ENCODE assay signal across 1 cellular context in the genomic region with DNA sequence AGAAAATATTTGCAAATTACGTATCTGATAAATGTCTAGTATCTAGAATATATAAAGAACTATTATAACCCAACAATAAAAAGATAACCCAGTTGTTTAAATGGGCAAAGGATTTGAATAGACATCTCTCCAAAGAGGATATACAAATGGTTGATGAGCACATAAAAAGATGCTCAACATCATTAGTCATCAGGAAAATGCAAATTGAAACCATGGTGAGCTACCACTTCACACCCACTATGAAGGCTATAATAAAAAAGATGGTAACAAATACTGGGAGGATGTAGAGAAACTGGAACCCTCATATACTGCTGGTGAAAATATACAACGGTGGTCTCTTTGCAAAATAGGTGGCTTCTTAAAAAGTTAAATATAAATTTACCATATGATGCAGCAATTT.
TF ChIP-seq lines count a peak whose summit lies in the region.

No MANE protein-coding gene starts in this region.

TF ChIP-seq in IMR-90, 13 proteins besides CTCF, POLR2A, EP300 and RAD21:
- TF ChIP-seq BHLHE40 (IDR thresholded peaks at IDR 0.05; ENCODE audit: low read depth, low read length) = no peak
- TF ChIP-seq RCOR1 (IDR thresholded peaks at IDR 0.05; ENCODE audit: insufficient replicate concordance, low read length) = no peak
- no peak for TF ChIP-seq MAFK (IDR thresholded peaks at IDR 0.05; ENCODE audit: low read depth, low read length)
- TF ChIP-seq, protein P1, sequence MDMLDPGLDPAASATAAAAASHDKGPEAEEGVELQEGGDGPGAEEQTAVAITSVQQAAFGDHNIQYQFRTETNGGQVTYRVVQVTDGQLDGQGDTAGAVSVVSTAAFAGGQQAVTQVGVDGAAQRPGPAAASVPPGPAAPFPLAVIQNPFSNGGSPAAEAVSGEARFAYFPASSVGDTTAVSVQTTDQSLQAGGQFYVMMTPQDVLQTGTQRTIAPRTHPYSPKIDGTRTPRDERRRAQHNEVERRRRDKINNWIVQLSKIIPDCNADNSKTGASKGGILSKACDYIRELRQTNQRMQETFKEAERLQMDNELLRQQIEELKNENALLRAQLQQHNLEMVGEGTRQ (IDR thresholded peaks at IDR 0.05; ENCODE audit: low read depth, low read length) = no peak
- no peak for TF ChIP-seq CHD1 (IDR thresholded peaks at IDR 0.05; ENCODE audit: low read depth, low read length)
- no peak for TF ChIP-seq RFX5 (IDR thresholded peaks at IDR 0.05; ENCODE audit: low read depth, low read length)
- TF ChIP-seq NFE2L2 (IDR thresholded peaks at IDR 0.05; ENCODE audit: low read depth, low read length) = no peak
- TF ChIP-seq FOS (IDR thresholded peaks at IDR 0.05; ENCODE audit: low read depth, low read length) = no peak
- no peak for TF ChIP-seq MAZ (IDR thresholded peaks at IDR 0.05; ENCODE audit: borderline replicate concordance, low read depth, low read length)
- TF ChIP-seq SMC3 (IDR thresholded peaks at IDR 0.05; ENCODE audit: low read depth, low read length) = no peak
- TF ChIP-seq, protein P2, sequence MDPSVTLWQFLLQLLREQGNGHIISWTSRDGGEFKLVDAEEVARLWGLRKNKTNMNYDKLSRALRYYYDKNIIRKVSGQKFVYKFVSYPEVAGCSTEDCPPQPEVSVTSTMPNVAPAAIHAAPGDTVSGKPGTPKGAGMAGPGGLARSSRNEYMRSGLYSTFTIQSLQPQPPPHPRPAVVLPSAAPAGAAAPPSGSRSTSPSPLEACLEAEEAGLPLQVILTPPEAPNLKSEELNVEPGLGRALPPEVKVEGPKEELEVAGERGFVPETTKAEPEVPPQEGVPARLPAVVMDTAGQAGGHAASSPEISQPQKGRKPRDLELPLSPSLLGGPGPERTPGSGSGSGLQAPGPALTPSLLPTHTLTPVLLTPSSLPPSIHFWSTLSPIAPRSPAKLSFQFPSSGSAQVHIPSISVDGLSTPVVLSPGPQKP (IDR thresholded peaks at IDR 0.05; ENCODE audit: borderline replicate concordance, low read depth, low read length) = no peak
TF ChIP-seq in IMR-90: peak in this region for 0.
